Comparison of ENCODE assay signal across 8 cellular contexts in genomic region chr3:187744169-187745151, GRCh38. TPM values are rescaled to one million over a fixed set of nuclear protein-coding genes. Genes with fewer than 3 reads are reported as not detected.
DNase-seq lines count a peak whose midpoint lies in the region; ATAC-seq and TF ChIP-seq lines count a peak whose summit lies in the region.

No MANE protein-coding gene starts in this region.

- no peak for DNase-seq in GM12865 (ENCODE audit: low read depth)
- DNase-seq in NCI-H510A treated with DMSO at 0.1 percent for 48 hours (lab: John Stamatoyannopoulos, UW), result peak; percentile 66
- peak; percentile 51 for DNase-seq in activated T-cell treated with anti-CD3 and anti-CD28 coated beads, Interleukin-2, amount 50 U/mL, for 4 hours
- DNase-seq in esophagus muscularis mucosa (ENCODE audit: extremely low spot score), result no peak
- DNase-seq in suprapubic skin (ENCODE audit: low spot score in 2 of 2), result peak in 1 of 2 donors; percentile 86

- H3K4me1 Mint-ChIP-seq in activated T-cell treated with anti-CD3 and anti-CD28 coated beads, Interleukin-2, amount 50 U/mL, for 4 hours (ENCODE audit: low read depth), result peaks cover 68% of the 10 kb centered on the region

- H3K9me3 ChIP-seq in esophagus muscularis mucosa (no peaks in the 10 kb centered on the region), mucosa of stomach (ENCODE audit: control insufficient read depth, low read length) (no peaks in the 10 kb centered on the region), suprapubic skin (no peaks in the 10 kb centered on the region)

- H3K4me3 Mint-ChIP-seq in activated T-cell treated with anti-CD3 and anti-CD28 coated beads, Interleukin-2, amount 50 U/mL, for 4 hours, result peak overlapping the region; percentile 91

- H3K4me3 ChIP-seq in GM12865 (ENCODE audit: low read depth, low read length) (peak overlapping the region; percentile 48), esophagus muscularis mucosa (peak overlapping the region; percentile 69 to 81 (median 76)), mucosa of stomach (ENCODE audit: low read length) (peak overlapping the region; percentile 77), suprapubic skin (peak overlapping the region; percentile 93)

- under 1% methylated on average over 49 of the region's 55 CpGs for WGBS in esophagus muscularis mucosa
- WGBS in suprapubic skin, result under 1% methylated on average over 55 of the region's 55 CpGs

- H3K27me3 ChIP-seq in esophagus muscularis mucosa, result no peaks in the 10 kb centered on the region
- no peaks in the 10 kb centered on the region for H3K27me3 ChIP-seq in mucosa of stomach (ENCODE audit: control insufficient read depth, insufficient read depth, low read length)
- no peaks in the 10 kb centered on the region for H3K27me3 ChIP-seq in suprapubic skin

- intact Hi-C loops in esophagus muscularis mucosa (cut with DNase I), result loop anchor here (2.0 to 10.0 kb wide), 4 partner anchors 308 to 830 kb away; no protein-coding TSS in a partner anchor

- H3K9me3 Mint-ChIP-seq in activated T-cell treated with anti-CD3 and anti-CD28 coated beads, Interleukin-2, amount 50 U/mL, for 4 hours, result no peaks in the 10 kb centered on the region

- no peaks in the 10 kb centered on the region for H3K27me3 Mint-ChIP-seq in activated T-cell treated with anti-CD3 and anti-CD28 coated beads, Interleukin-2, amount 50 U/mL, for 4 hours (ENCODE audit: low read depth)

- TF ChIP-seq POLR2A in esophagus muscularis mucosa (IDR thresholded peaks at IDR 0.05; ENCODE audit: low read depth) (peak; percentile 37), suprapubic skin (IDR thresholded peaks at IDR 0.05) (peak in 1 of 2 donors; percentile 26)

- peak overlapping the region; percentile 94 to 99 (median 98) for H3K27ac ChIP-seq in esophagus muscularis mucosa (replicated peaks in 1 of 4)
- peak overlapping the region; percentile 100 for H3K27ac ChIP-seq in suprapubic skin

- TF ChIP-seq EP300 in esophagus muscularis mucosa (IDR thresholded peaks at IDR 0.05) (no peak), suprapubic skin (IDR thresholded peaks at IDR 0.05) (no peak)

- H3K4me1 ChIP-seq in esophagus muscularis mucosa (peaks cover 13 to 69% (median 47%) of the 10 kb centered on the region in 4 donors), mucosa of stomach (ENCODE audit: control insufficient read depth, insufficient read depth, low read length) (peaks cover 21% of the 10 kb centered on the region), suprapubic skin (peaks cover 46% of the 10 kb centered on the region)

- no peaks in the 10 kb centered on the region for H3K36me3 Mint-ChIP-seq in activated T-cell treated with anti-CD3 and anti-CD28 coated beads, Interleukin-2, amount 50 U/mL, for 4 hours (ENCODE audit: insufficient read depth)

- ATAC-seq in activated T-cell treated with anti-CD3 and anti-CD28 coated beads, Interleukin-2, amount 50 U/mL, for 4 hours, result no peak
- ATAC-seq in HG03196 (IDR thresholded peaks at IDR 0.05; ENCODE audit: unreplicated experiment) (no peak), GM19328 (IDR thresholded peaks at IDR 0.05; ENCODE audit: unreplicated experiment) (no peak)

- H3K36me3 ChIP-seq in esophagus muscularis mucosa (no peaks in the 10 kb centered on the region), mucosa of stomach (ENCODE audit: control insufficient read depth, insufficient read depth, low read length) (no peaks in the 10 kb centered on the region), suprapubic skin (no peaks in the 10 kb centered on the region)

- peak overlapping the region; percentile 87 for H3K9ac ChIP-seq in mucosa of stomach (ENCODE audit: low read length)

- no peak for TF ChIP-seq CTCF in GM12865 (IDR thresholded peaks at IDR 0.05; ENCODE audit: insufficient read depth, low read depth, low read length, missing control alignments)
- TF ChIP-seq CTCF in esophagus muscularis mucosa (IDR thresholded peaks at IDR 0.05), result no peak
- no peak for TF ChIP-seq CTCF in suprapubic skin (IDR thresholded peaks at IDR 0.05)

RNA-seq across cellular contexts. Expression of gene BCL6, which starts 0.8 kb away (rescaled TPM):
- 10 to 100 TPM; 35.7 to 40.5 (median 39.1) TPM for total RNA-seq in activated T-cell treated with anti-CD3 and anti-CD28 coated beads, Interleukin-2, amount 50 U/mL, for 4 hours
- total RNA-seq in esophagus muscularis mucosa (100 to 1,000 TPM in 3 of 4 donors, 10 to 100 TPM in 1; 86.0 to 161 (median 111) TPM), suprapubic skin (100 to 1,000 TPM; 203 to 661 (median 285) TPM)

RNA-seq across cellular contexts. Expression of gene RTP2, which starts 42.1 kb away (rescaled TPM):
- total RNA-seq in activated T-cell treated with anti-CD3 and anti-CD28 coated beads, Interleukin-2, amount 50 U/mL, for 4 hours, result not detected
- total RNA-seq in esophagus muscularis mucosa (not detected), suprapubic skin (not detected)

Comparison
In these comparisons a context has a peak if more than half of its experiments do, and no peak if none do; other contexts are left out.
1. DNase-seq: peak in NCI-H510A treated with DMSO at 0.1 percent for 48 hours (single experiment) and activated T-cell treated with anti-CD3 and anti-CD28 coated beads, Interleukin-2, amount 50 U/mL, for 4 hours (single experiment); none in GM12865 (single experiment) and esophagus muscularis mucosa (single experiment).
2. Peak in every context shown above with its lines, with median percentiles within 50 percentile points of each other: H3K4me3 ChIP-seq.